In genomic region chrX:63755892-63756291, GRCh38 we compare ENCODE assay signal across 8 cellular contexts. TPM values are rescaled to one million over a fixed set of nuclear protein-coding genes. Genes with fewer than 3 reads are reported as not detected.
DNase-seq lines count a peak whose midpoint lies in the region; ATAC-seq and TF ChIP-seq lines count a peak whose summit lies in the region.

No MANE protein-coding gene starts in this region.

- H3K9me3 Mint-ChIP-seq in CD8-positive, alpha-beta memory T cell = no peaks in the 10 kb centered on the region

- POLR2A ChIA-PET in HCT116 (lab: Charles Lee) = no interaction called here
- POLR2A ChIA-PET in CD8-positive, alpha-beta memory T cell (lab: Charles Lee) = no interaction called here

- H3K4me1 ChIP-seq in ACC112 (ENCODE audit: control insufficient read depth, insufficient read depth, low read length, unreplicated experiment) = peaks cover 4% of the 10 kb centered on the region
- H3K4me1 ChIP-seq in HCT116 (ENCODE audit: control insufficient read depth in 1 of 2, insufficient read depth in 2 of 2, low read length in 2 of 2) = peaks cover 3 to 11% of the 10 kb centered on the region in 2 experiments; a peak in 3 of 4 replicates
- H3K4me1 ChIP-seq in iPS-15b (ENCODE audit: control insufficient read depth, insufficient read depth, low read length) = peaks cover 5% of the 10 kb centered on the region
- peaks cover 11% of the 10 kb centered on the region for H3K4me1 ChIP-seq in CD8-positive, alpha-beta memory T cell (ENCODE audit: insufficient read depth, low read length)

- peaks cover 6% of the 10 kb centered on the region for H3K36me3 Mint-ChIP-seq in T-helper 17 cell (ENCODE audit: low read depth)
- peaks cover 0 to 7% (median 0%) of the 10 kb centered on the region in 3 donors for H3K36me3 Mint-ChIP-seq in CD8-positive, alpha-beta memory T cell

- no peak for DNase-seq in HCT116 (ENCODE audit: low read depth, low spot score)
- DNase-seq in T-helper 17 cell = no peak
- DNase-seq in MV-4-11 (lab: John Stamatoyannopoulos, UW) = no peak
- no peak for DNase-seq in H7
- DNase-seq in CD8-positive, alpha-beta memory T cell = no peak
- no peak for DNase-seq in DMS153 (lab: John Stamatoyannopoulos, UW)

- H3K27me3 Mint-ChIP-seq in T-helper 17 cell = no peaks in the 10 kb centered on the region
- peaks cover 0 to 9% of the 10 kb centered on the region in 2 donors for H3K27me3 Mint-ChIP-seq in CD8-positive, alpha-beta memory T cell

- peak overlapping the region; percentile 68 for H3K9ac ChIP-seq in HCT116 (ENCODE audit: low read length)
- H3K9ac ChIP-seq in iPS-15b (ENCODE audit: low read depth, low read length) = no peak overlapping the region

- CTCF ChIA-PET in HCT116 (lab: Charles Lee) = no interaction called here
- CTCF ChIA-PET in CD8-positive, alpha-beta memory T cell (lab: Charles Lee) = no interaction called here

- RAD21 ChIA-PET in HCT116 (lab: Charles Lee; ENCODE audit: low non-redundant PET in 1 of 2, low total read pairs in 2 of 2, uncharacterized antibody in 2 of 2, unreplicated experiment in 2 of 2) = no interaction called here

- peak overlapping the region; percentile 84 for H3K4me2 ChIP-seq in HCT116 (ENCODE audit: low read length)

- H3K4me3 ChIP-seq in ACC112 (ENCODE audit: low read depth, low read length) = peak overlapping the region; percentile 93
- peak overlapping the region in 1 of 2 experiments; percentile 71; a peak in 2 of 4 replicates for H3K4me3 ChIP-seq in HCT116 (replicated peaks in 1 of 2; ENCODE audit: low read depth in 1 of 2, low read length in 2 of 2)
- H3K4me3 ChIP-seq in iPS-15b (ENCODE audit: low read depth, low read length) = peak overlapping the region; percentile 36
- H3K4me3 ChIP-seq in H7 (ENCODE audit: insufficient read depth, low read depth, low read length) = no peak overlapping the region
- H3K4me3 ChIP-seq in CD8-positive, alpha-beta memory T cell (ENCODE audit: low read length) = no peak overlapping the region

- TF ChIP-seq RAD21 in HCT116 (IDR thresholded peaks at IDR 0.05; ENCODE audit: low read depth) = no peak

- no peak overlapping the region for H2AFZ ChIP-seq in ACC112 (ENCODE audit: low read length, unreplicated experiment)
- no peak overlapping the region for H2AFZ ChIP-seq in HCT116 (ENCODE audit: low read depth, low read length, poor library complexity, severe bottlenecking)

- peaks cover 21% of the 10 kb centered on the region for H3K79me2 ChIP-seq in ACC112 (ENCODE audit: control insufficient read depth, insufficient read depth, low read length, unreplicated experiment)
- no peaks in the 10 kb centered on the region; the same call in 1 of the 2 replicates for H3K79me2 ChIP-seq in HCT116 (ENCODE audit: insufficient read depth, low read length)

- H3K9me3 ChIP-seq in HCT116 (ENCODE audit: control insufficient read depth in 1 of 2, insufficient read depth in 1 of 2, low read depth in 1 of 2, low read length in 2 of 2) (no peaks in the 10 kb centered on the region), T-helper 17 cell (ENCODE audit: control insufficient read depth, low read length, poor library complexity, severe bottlenecking) (no peaks in the 10 kb centered on the region), iPS-15b (ENCODE audit: control insufficient read depth, insufficient read depth, low read length) (no peaks in the 10 kb centered on the region)
- no peaks in the 10 kb centered on the region for H3K9me3 ChIP-seq in CD8-positive, alpha-beta memory T cell (ENCODE audit: low read length)

- intact Hi-C loops in HCT116 (cut with micrococcal nuclease) = no loop called here

- H3K4me1 Mint-ChIP-seq in T-helper 17 cell = peaks cover 14% of the 10 kb centered on the region
- H3K4me1 Mint-ChIP-seq in CD8-positive, alpha-beta memory T cell = peaks cover 22 to 38% (median 33%) of the 10 kb centered on the region in 3 donors

- no peak for TF ChIP-seq CTCF in HCT116 (IDR thresholded peaks at IDR 0.05 in 2 of 3, conservative IDR thresholded peaks at IDR 0.05 in 1 of 3; ENCODE audit: borderline replicate concordance in 1 of 3, insufficient read depth in 1 of 3, low read depth in 2 of 3, low read length in 2 of 3)

- H3K27ac ChIP-seq in ACC112 (ENCODE audit: low read depth, low read length) (no peak overlapping the region), HCT116 (ENCODE audit: low read depth, low read length) (0 out of 2 replicates have a peak overlapping the region, but pooled peaks have one; percentile 28)
- H3K27ac ChIP-seq in CD8-positive, alpha-beta memory T cell (ENCODE audit: low read depth, low read length) = no peak overlapping the region

- H3K4me3 Mint-ChIP-seq in T-helper 17 cell = peak overlapping the region; percentile 100
- H3K4me3 Mint-ChIP-seq in CD8-positive, alpha-beta memory T cell = peak overlapping the region in 1 of 7 donors; percentile 98

- no peak for TF ChIP-seq POLR2A in HCT116 (IDR thresholded peaks at IDR 0.05; ENCODE audit: borderline replicate concordance, extremely low read depth, insufficient read depth, insufficient read length)

- H3K9me2 ChIP-seq in HCT116 (ENCODE audit: insufficient read depth) = no peaks in the 10 kb centered on the region

- H3K27ac Mint-ChIP-seq in T-helper 17 cell = peak overlapping the region; percentile 97
- peak overlapping the region in 1 of 8 donors; percentile 93 for H3K27ac Mint-ChIP-seq in CD8-positive, alpha-beta memory T cell

- H3K36me3 ChIP-seq in ACC112 (ENCODE audit: insufficient read depth, low read length) (no peaks in the 10 kb centered on the region), HCT116 (ENCODE audit: control insufficient read depth in 1 of 2, insufficient read depth in 2 of 2, low read length in 2 of 2) (no peaks in the 10 kb centered on the region), iPS-15b (ENCODE audit: control insufficient read depth, insufficient read depth, low read length) (no peaks in the 10 kb centered on the region), H7 (replicated peaks; ENCODE audit: control insufficient read depth, insufficient read depth, low read length) (no peaks in the 10 kb centered on the region)
- no peaks in the 10 kb centered on the region for H3K36me3 ChIP-seq in CD8-positive, alpha-beta memory T cell (ENCODE audit: insufficient read depth, low read length)

- H3K27me3 ChIP-seq in ACC112 (ENCODE audit: insufficient read depth, low read length) = no peaks in the 10 kb centered on the region
- no peaks in the 10 kb centered on the region for H3K27me3 ChIP-seq in HCT116 (ENCODE audit: insufficient read depth, low read length)
- no peaks in the 10 kb centered on the region for H3K27me3 ChIP-seq in iPS-15b (ENCODE audit: control insufficient read depth, insufficient read depth, low read length)
- no peaks in the 10 kb centered on the region for H3K27me3 ChIP-seq in H7 (ENCODE audit: control insufficient read depth, insufficient read depth, low read length)
- H3K27me3 ChIP-seq in CD8-positive, alpha-beta memory T cell (ENCODE audit: insufficient read depth, low read length, poor library complexity, severe bottlenecking) = no peaks in the 10 kb centered on the region

- ATAC-seq in HCT116 (no peak), T-helper 17 cell (no peak)

- H4K20me1 ChIP-seq in HCT116 (ENCODE audit: insufficient read depth) = no peaks in the 10 kb centered on the region

- no TSS peak for BruUV-seq in HCT116 (replicated peaks; lab: Mats Ljungman, UMichigan)

TF ChIP-seq in HCT116, 20 proteins besides CTCF, POLR2A, EP300 and RAD21:
- TF ChIP-seq SP1 (IDR thresholded peaks at IDR 0.05; ENCODE audit: low read depth) = no peak
- no peak for TF ChIP-seq SIN3A (IDR thresholded peaks at IDR 0.05; ENCODE audit: low read depth)
- no peak for TF ChIP-seq ELF1 (IDR thresholded peaks at IDR 0.05; ENCODE audit: borderline replicate concordance, low read depth)
- no peak for TF ChIP-seq POLR2AphosphoS5 (IDR thresholded peaks at IDR 0.05; ENCODE audit: low read depth, low read length)
- no peak for TF ChIP-seq SRF (IDR thresholded peaks at IDR 0.05; ENCODE audit: low read depth)
- TF ChIP-seq YY1 (IDR thresholded peaks at IDR 0.05; ENCODE audit: extremely low read depth, insufficient replicate concordance, low read depth, low read length) = no peak
- no peak for TF ChIP-seq CBX3 (IDR thresholded peaks at IDR 0.05; ENCODE audit: low read depth)
- no peak for TF ChIP-seq CEBPB (IDR thresholded peaks at IDR 0.05; ENCODE audit: low read depth)

RNA-seq across cellular contexts. Expression of gene ARHGEF9, which starts 29.1 kb away (rescaled TPM):
- total RNA-seq in HCT116 (2021; ENCODE audit: unreplicated experiment) (15.0 TPM), T-helper 17 cell (10 to 100 TPM; 15.2 to 16.2 TPM)
- polyA plus RNA-seq in HCT116 (2012) = 7.8 and 8.2 TPM in 2 replicates
- 16.5 and 34.0 TPM in 2 replicates for total RNA-seq in H7 (2014; rRNA removed; shearing (Covaris generic))
- total RNA-seq in CD8-positive, alpha-beta memory T cell = 10 to 100 TPM; 16.7 to 18.3 TPM
- polyA plus RNA-seq in CD8-positive, alpha-beta memory T cell = 7.1 TPM

Comparison
In these comparisons a context has a peak if more than half of its experiments do, and no peak if none do; other contexts are left out.
1. H3K4me3 ChIP-seq: peak in ACC112 (single experiment) and iPS-15b (single experiment); none in H7 (single experiment) and CD8-positive, alpha-beta memory T cell (single experiment).